In the genomic region with DNA sequence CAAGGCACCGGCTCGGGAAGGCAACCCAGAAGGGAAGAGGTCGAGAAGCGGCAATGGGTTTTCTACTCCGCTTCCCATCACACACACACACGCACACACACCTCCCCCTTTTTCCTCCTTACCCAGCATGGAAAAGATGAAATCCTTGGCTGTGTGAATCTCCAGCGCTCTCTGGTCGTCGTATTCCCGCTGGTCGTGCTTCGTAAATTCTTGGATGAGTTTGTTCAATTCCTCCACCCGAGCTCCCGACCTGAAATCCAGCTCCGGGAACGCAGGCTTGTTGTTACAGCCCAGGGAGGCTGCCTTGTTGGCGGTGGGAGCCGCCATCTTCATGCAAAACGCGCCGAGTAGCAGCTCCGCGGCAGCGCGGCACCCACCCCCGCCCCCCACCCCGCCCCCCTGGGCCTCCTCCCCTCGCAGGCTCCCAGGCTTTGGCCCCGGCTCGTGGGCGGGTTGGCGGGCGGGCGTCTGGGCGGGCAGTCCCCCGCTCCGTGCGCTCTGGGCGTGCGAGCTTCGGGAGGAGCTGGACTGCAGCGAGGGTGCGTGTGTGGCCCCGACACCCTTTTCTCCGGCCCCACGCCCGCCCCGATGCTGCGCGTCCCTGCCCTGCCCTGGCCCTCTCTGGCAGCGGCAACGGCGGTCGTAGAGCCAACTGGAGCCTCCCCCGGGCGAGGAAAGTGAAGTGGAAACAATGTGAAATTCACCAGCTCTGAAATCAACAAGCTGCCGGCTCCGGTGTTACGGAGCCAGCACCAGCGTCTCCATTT, we compare ENCODE assay signal across 8 cellular contexts. TPM values are rescaled to one million over a fixed set of nuclear protein-coding genes. Genes with fewer than 3 reads are reported as not detected.
DNase-seq lines count a peak whose midpoint lies in the region; ATAC-seq lines count a peak whose summit lies in the region.

A gene with protein sequence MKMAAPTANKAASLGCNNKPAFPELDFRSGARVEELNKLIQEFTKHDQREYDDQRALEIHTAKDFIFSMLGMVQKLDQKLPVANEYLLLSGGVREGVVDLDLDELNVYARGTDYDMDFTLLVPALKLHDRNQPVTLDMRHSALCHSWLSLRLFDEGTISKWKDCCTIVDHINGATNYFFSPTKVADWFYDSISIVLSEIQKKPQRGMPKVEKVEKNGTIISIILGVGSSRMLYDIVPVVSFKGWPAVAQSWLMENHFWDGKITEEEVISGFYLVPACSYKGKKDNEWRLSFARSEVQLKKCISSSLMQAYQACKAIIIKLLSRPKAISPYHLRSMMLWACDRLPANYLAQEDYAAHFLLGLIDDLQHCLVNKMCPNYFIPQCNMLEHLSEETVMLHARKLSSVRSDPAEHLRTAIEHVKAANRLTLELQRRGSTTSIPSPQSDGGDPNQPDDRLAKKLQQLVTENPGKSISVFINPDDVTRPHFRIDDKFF (minus strand): TSS at position 349 of the 767 bp plus-strand sequence. CDS start 16 bp downstream, at position 333.

- H3K4me1 Mint-ChIP-seq in CD8-positive, alpha-beta memory T cell = peaks cover 9 to 29% (median 23%) of the 10 kb centered on the region in 3 donors

- in situ Hi-C loops in endometrial microvascular endothelial cells (cut with HindIII; ENCODE audit: inconsistent ontology term, low pct_unique_long_range_greater_than_20kb, low sequenced_read_pairs) = no loop called here

- no peak within 1 kb of the TSS for H3K27ac ChIP-seq in CD8-positive, alpha-beta memory T cell (ENCODE audit: low read depth, low read length)
- H3K27ac ChIP-seq in mesendoderm (ENCODE audit: low read depth, low read length) = peak within 1 kb of the TSS; percentile 97

- H3K9me3 Mint-ChIP-seq in CD8-positive, alpha-beta memory T cell = peaks cover 0 to 7% (median 2%) of the 10 kb centered on the region in 5 donors

- peak within 1 kb of the TSS; percentile 75 for H3K4me3 ChIP-seq in CD8-positive, alpha-beta memory T cell (ENCODE audit: low read length)
- H3K4me3 ChIP-seq in mesendoderm (ENCODE audit: low read length) = peak within 1 kb of the TSS; percentile 72

- H3K79me2 ChIP-seq in mesendoderm (ENCODE audit: control insufficient read depth, insufficient read depth, low read length) = peaks cover 30% of the 10 kb centered on the region

- peak within 1 kb of the TSS; percentile 97 for H3K56ac ChIP-seq in mesendoderm (ENCODE audit: low read length)

- H3K4me3 Mint-ChIP-seq in CD8-positive, alpha-beta memory T cell = peak within 1 kb of the TSS; percentile 74 to 93 (median 85)

- no peaks in the 10 kb centered on the region for H3K36me3 ChIP-seq in CD8-positive, alpha-beta memory T cell (ENCODE audit: insufficient read depth, low read length)
- H3K36me3 ChIP-seq in mesendoderm (ENCODE audit: control insufficient read depth, insufficient read depth, low read length) = no peaks in the 10 kb centered on the region

- no CpG with 5 or more reads among the region's 60 CpGs for WGBS in mesendoderm (ENCODE audit: extremely low coverage, insufficient coverage, low lambda C conversion rate)

- no peak within 1 kb of the TSS for H2BK15ac ChIP-seq in mesendoderm (replicated peaks; ENCODE audit: low read depth)

- H3K9me3 ChIP-seq in CD8-positive, alpha-beta memory T cell (ENCODE audit: low read length) = no peaks in the 10 kb centered on the region

- no peaks in the 10 kb centered on the region for H3K27me3 ChIP-seq in CD8-positive, alpha-beta memory T cell (ENCODE audit: insufficient read depth, low read length, poor library complexity, severe bottlenecking)
- no peaks in the 10 kb centered on the region for H3K27me3 ChIP-seq in mesendoderm (ENCODE audit: insufficient read depth, low read length, poor library complexity)

- H3K79me1 ChIP-seq in mesendoderm (ENCODE audit: low read length) = peaks cover 7% of the 10 kb centered on the region

- H4K5ac ChIP-seq in mesendoderm (ENCODE audit: low read length) = no peak within 1 kb of the TSS

- ATAC-seq in GM19452 (IDR thresholded peaks at IDR 0.05; ENCODE audit: unreplicated experiment) = peak; percentile 53
- peak; percentile 55 for ATAC-seq in HG03521 (IDR thresholded peaks at IDR 0.05; ENCODE audit: unreplicated experiment)

- POLR2A ChIA-PET in CD8-positive, alpha-beta memory T cell (lab: Charles Lee) = no interaction called here

- CTCF ChIA-PET in CD8-positive, alpha-beta memory T cell (lab: Charles Lee) = no interaction called here

- H3K36me3 Mint-ChIP-seq in CD8-positive, alpha-beta memory T cell = no peaks in the 10 kb centered on the region

- peaks cover 41 to 63% of the 10 kb centered on the region in 2 donors for H3K27me3 Mint-ChIP-seq in CD8-positive, alpha-beta memory T cell

- peak within 1 kb of the TSS; percentile 91 for H3K18ac ChIP-seq in mesendoderm (ENCODE audit: low read length)

- H3K9ac ChIP-seq in mesendoderm (ENCODE audit: low read length) = peak within 1 kb of the TSS; percentile 91

- H2BK5ac ChIP-seq in mesendoderm (ENCODE audit: low read length) = peak within 1 kb of the TSS; percentile 96

- H3K4me2 ChIP-seq in mesendoderm (ENCODE audit: low read length) = peak within 1 kb of the TSS; percentile 88

- peaks cover 5% of the 10 kb centered on the region for H3K4me1 ChIP-seq in CD8-positive, alpha-beta memory T cell (ENCODE audit: insufficient read depth, low read length)
- peaks cover 13% of the 10 kb centered on the region for H3K4me1 ChIP-seq in mesendoderm (ENCODE audit: control insufficient read depth, low read depth, low read length)

- H4K8ac ChIP-seq in mesendoderm (ENCODE audit: low read depth, low read length) = no peak within 1 kb of the TSS

- peak within 1 kb of the TSS; percentile 77 for H2BK120ac ChIP-seq in mesendoderm (ENCODE audit: low read depth, low read length)

- peak within 1 kb of the TSS; percentile 15 for H3K23ac ChIP-seq in mesendoderm (ENCODE audit: low read length)

- no peak within 1 kb of the TSS for H2AK5ac ChIP-seq in mesendoderm (ENCODE audit: low read length)

- DNase-seq in CD8-positive, alpha-beta memory T cell = peak in 4 of 5 donors; percentile 19 to 48 (median 28)
- DNase-seq in NCI-H748 treated with DMSO at 0.1 percent for 48 hours (lab: John Stamatoyannopoulos, UW) = peak; percentile 37
- DNase-seq in activated T-cell treated with anti-CD3 and anti-CD28 coated beads for 1 hour (ENCODE audit: low read depth) = peak; percentile 25
- peak; percentile 91 for DNase-seq in mesendoderm
- DNase-seq in stimulated activated CD8-positive, alpha-beta memory T cell treated with anti-CD3 and anti-CD28 coated beads, Interleukin-15, amount 100 ng/mL, for 48 hours (ENCODE audit: low read depth in 2 of 2) = peak; percentile 30 to 36

- peak within 1 kb of the TSS; percentile 89 for H3K4ac ChIP-seq in mesendoderm (ENCODE audit: low read depth, low read length)

- peak within 1 kb of the TSS in 7 of 8 donors; percentile 56 to 94 (median 75) for H3K27ac Mint-ChIP-seq in CD8-positive, alpha-beta memory T cell

RNA-seq across cellular contexts. Expression of the gene that starts here (rescaled TPM):
- 1 to 10 TPM; 1.1 TPM for total RNA-seq in CD8-positive, alpha-beta memory T cell
- 0.17 TPM for polyA plus RNA-seq in CD8-positive, alpha-beta memory T cell
- total RNA-seq in endometrial microvascular endothelial cells (ENCODE audit: inconsistent ontology term) = 33.3 TPM
- polyA plus RNA-seq in mesendoderm (2013, experiment 1 of 2) = 19.5 TPM
- 19.5 TPM for polyA plus RNA-seq in mesendoderm (2013, experiment 2 of 2)

Comparison
In these comparisons a context has a peak if more than half of its experiments do, and no peak if none do; other contexts are left out.
1. RNA of the gene that starts here (total RNA-seq): 33.3 TPM in endometrial microvascular endothelial cells (single experiment); 1.1 TPM in CD8-positive, alpha-beta memory T cell; every median in the first group is over 10 times any median in the second.
2. DNase-seq: peak in every context shown above with its lines; median percentile 91 in mesendoderm; 37 in NCI-H748 treated with DMSO at 0.1 percent for 48 hours; 33 in stimulated activated CD8-positive, alpha-beta memory T cell treated with anti-CD3 and anti-CD28 coated beads, Interleukin-15, amount 100 ng/mL, for 48 hours; 28 in CD8-positive, alpha-beta memory T cell; 25 in activated T-cell treated with anti-CD3 and anti-CD28 coated beads for 1 hour.